ENCODE assay signal across 21 cellular contexts in genomic region chrX:47169273-47169672, GRCh38. TPM values are rescaled to one million over a fixed set of nuclear protein-coding genes. Genes with fewer than 3 reads are reported as not detected.
DNase-seq lines count a peak whose midpoint lies in the region; TF ChIP-seq lines count a peak whose summit lies in the region.
"Had no signal": no experiment of that assay in that cellular context is flagged by ENCODE, and none has a peak within 500 bp of the region (broad histone marks: within the 10 kb centered on the region; RNA-seq: fewer than 3 reads in every experiment).

No MANE protein-coding gene starts in this region.

- H3K4me1 ChIP-seq in H9 (ENCODE audit: insufficient read depth, low read length): no peaks in the 10 kb centered on the region
- H3K4me1 ChIP-seq in suprapubic skin: no peaks in the 10 kb centered on the region
- H3K4me1 ChIP-seq: Caco-2 had no signal

- no peak overlapping the region for H3K4ac ChIP-seq in H9 (ENCODE audit: low read depth, low read length)

- no peak for TF ChIP-seq EP300 in suprapubic skin (IDR thresholded peaks at IDR 0.05)

- no peaks in the 10 kb centered on the region for H3K27me3 ChIP-seq in H9 (ENCODE audit: insufficient read depth, low read length)
- H3K27me3 ChIP-seq in suprapubic skin: no peaks in the 10 kb centered on the region

- H4K20me1 ChIP-seq in H9 (ENCODE audit: control insufficient read depth, insufficient read depth, insufficient read length): no peaks in the 10 kb centered on the region

- H3K4me3 ChIP-seq in suprapubic skin: no peak overlapping the region
- H3K4me3 ChIP-seq: BLaER1 treated with 17β-estradiol and CSF1 and Interleukin-3, amounts not matched to agents 10 nM and 100 nM; GM12878 had no signal

- no peak for TF ChIP-seq POLR2A in suprapubic skin (IDR thresholded peaks at IDR 0.05)

- no peaks in the 10 kb centered on the region for H3K79me2 ChIP-seq in H9 (ENCODE audit: insufficient read depth, low read length)

- peak; percentile 44 for DNase-seq in activated effector memory CD4-positive, alpha-beta T cell treated with anti-CD3 and anti-CD28 coated beads, Interleukin-2, amount 50 U/mL, for 16 hours
- no peak for DNase-seq in activated effector memory CD4-positive, alpha-beta T cell treated with Interleukin-2 at 50 U/mL for 16 hours
- DNase-seq in H9 (peak; percentile 17), mesenteric fat pad (ENCODE audit: low spot score) (peak; percentile 74), suprapubic skin (ENCODE audit: low spot score in 2 of 2) (peak; percentile 13 to 48), NCI-H2029 (lab: John Stamatoyannopoulos, UW) (no peak), NCI-H2029 treated with DMSO at 0.1 percent for 48 hours (lab: John Stamatoyannopoulos, UW) (no peak), glomerular visceral epithelial cell (ENCODE audit: extremely low spot score) (no peak)
- DNase-seq: AML-193; Caco-2; CD4-positive, alpha-beta T cell; NCI-H1092; NCI-H1417 treated with DMSO at 0.1 percent for 48 hours; NCI-H1694 treated with DMSO at 0.1 percent for 48 hours; NCI-H446; NCI-H524 treated with DMSO at 0.1 percent for 48 hours; NCI-H82; NK-92 treated with Interleukin-12 subunit alpha and Interleukin-12 subunit beta, amount 100 ng/mL, for 24 hours; PC-3 had no signal

- H2BK120ac ChIP-seq in H9 (ENCODE audit: low read depth, low read length, poor library complexity, severe bottlenecking): no peak overlapping the region

- H4K5ac ChIP-seq in H9 (ENCODE audit: insufficient read length, low read depth, low read length): no peak overlapping the region

- no peak overlapping the region for H3K14ac ChIP-seq in H9 (ENCODE audit: insufficient read depth, low read length)

- no peak for TF ChIP-seq CTCF in H9 (conservative IDR thresholded peaks at IDR 0.05)
- no peak for TF ChIP-seq CTCF in suprapubic skin (IDR thresholded peaks at IDR 0.05)

- H2AK5ac ChIP-seq in H9 (ENCODE audit: insufficient read length, low read length): no peak overlapping the region

- H3K4me3 Mint-ChIP-seq in H9: no peak overlapping the region
- H3K4me3 Mint-ChIP-seq: CD4-positive, alpha-beta T cell had no signal

- H3K9me3 ChIP-seq in H9 (ENCODE audit: control insufficient read depth, low read depth, low read length) (no peaks in the 10 kb centered on the region), suprapubic skin (no peaks in the 10 kb centered on the region)
- H3K9me3 ChIP-seq: Caco-2 had no signal

- H3T11ph ChIP-seq in H9 (ENCODE audit: low read length): no peak overlapping the region

- no peak overlapping the region for H2BK12ac ChIP-seq in H9 (ENCODE audit: insufficient read length, low read depth, low read length)

- peaks cover 32 to 60% (median 49%) of the 10 kb centered on the region in 3 experiments for H3K36me3 Mint-ChIP-seq in H9 (ENCODE audit: insufficient read depth in 1 of 3, low read depth in 3 of 3)

- no peak overlapping the region for H3K18ac ChIP-seq in H9 (ENCODE audit: insufficient read length, low read depth, low read length)

- no peaks in the 10 kb centered on the region; the same call in 1 of the 2 replicates for H3K27me3 Mint-ChIP-seq in H9 (ENCODE audit: low read depth)
- H3K27me3 Mint-ChIP-seq: CD4-positive, alpha-beta T cell had no signal

- H3K4me2 ChIP-seq in H9 (ENCODE audit: insufficient read depth, insufficient read length, low read length): no peak overlapping the region
- H3K4me2 ChIP-seq: BLaER1 treated with 17β-estradiol and CSF1 and Interleukin-3, amounts not matched to agents 10 nM and 100 nM had no signal

- peaks cover 68 to 77% of the 10 kb centered on the region in 2 experiments for H3K9me3 Mint-ChIP-seq in H9
- H3K9me3 Mint-ChIP-seq: CD4-positive, alpha-beta T cell had no signal

- WGBS in H9 (ENCODE audit: extremely low coverage, insufficient read length, low lambda C conversion rate): no CpG with 5 or more reads among the region's 19 CpGs
- WGBS in suprapubic skin: 95% methylated on average over 18 of the region's 19 CpGs

- no peak overlapping the region for H2BK5ac ChIP-seq in H9 (ENCODE audit: insufficient read length, low read length)

- no peak overlapping the region for H4K8ac ChIP-seq in H9 (replicated peaks; ENCODE audit: insufficient read length, low read depth, low read length)

- no peak overlapping the region for H2BK20ac ChIP-seq in H9 (ENCODE audit: low read depth, low read length, poor library complexity, severe bottlenecking)

- no peak overlapping the region for H2AFZ ChIP-seq in H9 (ENCODE audit: low read length)

- H3K27ac Mint-ChIP-seq in H9: no peak overlapping the region
- H3K27ac Mint-ChIP-seq: CD4-positive, alpha-beta T cell had no signal

- no peak overlapping the region for H3K56ac ChIP-seq in H9 (ENCODE audit: insufficient read length, low read depth, low read length)

- H3K27ac ChIP-seq in H9 (ENCODE audit: insufficient read length, low read depth, low read length) (no peak overlapping the region), suprapubic skin (no peak overlapping the region)
- H3K27ac ChIP-seq: BLaER1 treated with 17β-estradiol and CSF1 and Interleukin-3, amounts not matched to agents 10 nM and 100 nM had no signal

- no peak overlapping the region for H4K91ac ChIP-seq in H9 (ENCODE audit: insufficient read length, low read depth, low read length)

- H3K9ac ChIP-seq in H9 (ENCODE audit: extremely low read depth, insufficient read length, low read length): no peak overlapping the region
- H3K9ac ChIP-seq: BLaER1 treated with 17β-estradiol and CSF1 and Interleukin-3, amounts not matched to agents 10 nM and 100 nM had no signal

- no peaks in the 10 kb centered on the region for H3K4me1 Mint-ChIP-seq in H9

- H3K36me3 ChIP-seq in suprapubic skin: peaks cover 36% of the 10 kb centered on the region

- no peaks in the 10 kb centered on the region for H3K79me1 ChIP-seq in H9 (ENCODE audit: insufficient read depth, low read depth, low read length, poor library complexity, severe bottlenecking)

- H3K23ac ChIP-seq in H9 (ENCODE audit: insufficient read length, low read depth, low read length): no peak overlapping the region

- H2BK15ac ChIP-seq in H9 (ENCODE audit: low read depth, low read length): no peak overlapping the region

- no peaks in the 10 kb centered on the region for H3K23me2 ChIP-seq in H9 (ENCODE audit: insufficient read length, low read depth, low read length, poor library complexity, severe bottlenecking)

RNA-seq across cellular contexts. Expression of gene RBM10, which starts 24.3 kb away (rescaled TPM):
- total RNA-seq in H9 (2021): 55.8 and 57.3 TPM in 2 replicates
- 23.6 TPM for total RNA-seq in mesenteric fat pad
- total RNA-seq in suprapubic skin: 10 to 100 TPM; 27.9 to 33.1 (median 30.2) TPM

RNA-seq across cellular contexts. Expression of gene UBA1, which starts 24.4 kb away (rescaled TPM):
- 421 and 427 TPM in 2 replicates for total RNA-seq in H9 (2021)
- 189 TPM for total RNA-seq in mesenteric fat pad
- total RNA-seq in suprapubic skin: 100 to 1,000 TPM; 146 to 186 (median 157) TPM

RNA-seq across cellular contexts. Expression of gene NDUFB11, which starts 24.8 kb away (rescaled TPM):
- 98.5 and 100 TPM in 2 replicates for total RNA-seq in H9 (2021)
- 58.6 TPM for total RNA-seq in mesenteric fat pad
- 10 to 100 TPM; 28.0 to 67.3 (median 51.7) TPM for total RNA-seq in suprapubic skin

RNA-seq across cellular contexts. Expression of gene CDK16, which starts 49.2 kb away (rescaled TPM):
- total RNA-seq in H9 (2021) (224 and 226 TPM in 2 replicates), mesenteric fat pad (80.6 TPM), suprapubic skin (10 to 100 TPM; 70.5 to 90.1 (median 88.0) TPM)

Comparison
In these comparisons a context has a peak if more than half of its experiments do, and no peak if none do; other contexts are left out.
1. DNase-seq: peak in activated effector memory CD4-positive, alpha-beta T cell treated with anti-CD3 and anti-CD28 coated beads, Interleukin-2, amount 50 U/mL, for 16 hours (single experiment), H9 (single experiment), mesenteric fat pad (single experiment) and suprapubic skin (2 of 2); none in activated effector memory CD4-positive, alpha-beta T cell treated with Interleukin-2 at 50 U/mL for 16 hours (single experiment), NCI-H2029 (single experiment), NCI-H2029 treated with DMSO at 0.1 percent for 48 hours (single experiment) and glomerular visceral epithelial cell (single experiment).